In genomic region chr17:28969706-28970393, GRCh38 we compare ENCODE assay signal across 1 cellular context.
TF ChIP-seq lines count a peak whose summit lies in the region.

No MANE protein-coding gene starts in this region.

TF ChIP-seq in HepG2, 621 proteins besides CTCF, POLR2A, EP300 and RAD21 (continued from another document):
- TF ChIP-seq PAXIP1 (CRISPR knock-in tag; conservative IDR thresholded peaks at IDR 0.05), result peak; percentile 69
